In the genomic region with DNA sequence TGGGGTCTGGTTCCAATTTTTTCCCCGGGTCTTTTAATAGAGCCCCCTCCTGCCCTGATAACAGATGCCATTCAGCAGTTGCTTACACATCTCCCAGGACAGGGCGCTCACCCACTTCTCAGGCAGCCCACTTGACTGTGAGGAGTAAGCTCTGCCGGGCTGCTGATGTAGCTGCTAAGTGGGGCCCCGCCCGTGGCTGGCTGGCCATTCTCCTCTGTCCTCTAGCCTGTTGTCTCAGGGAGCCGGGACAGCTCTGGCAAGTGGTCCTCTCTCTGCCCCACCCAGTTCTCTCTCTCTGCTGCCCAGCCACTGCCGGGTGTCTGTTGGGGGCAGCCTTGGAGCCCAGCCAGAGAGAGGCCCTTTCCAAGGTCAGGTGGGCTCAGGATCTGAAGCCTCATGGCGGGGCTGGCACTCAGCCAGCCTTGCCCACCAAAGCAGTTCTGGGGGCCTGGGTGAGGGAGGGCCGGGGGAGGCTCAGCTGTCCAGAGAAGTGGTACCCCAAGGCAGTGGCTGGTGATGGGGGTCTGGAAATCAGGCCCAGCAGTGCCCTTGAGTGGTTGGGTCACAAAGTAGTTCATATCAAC, we compare ENCODE assay signal across 30 cellular contexts. TPM values are rescaled to one million over a fixed set of nuclear protein-coding genes. Genes with fewer than 3 reads are reported as not detected.
"Had no signal": no experiment of that assay in that cellular context is flagged by ENCODE, and none has a peak within 500 bp of the region (broad histone marks: within the 10 kb centered on the region; RNA-seq: fewer than 3 reads in every experiment).

No MANE protein-coding gene starts in this region.

- H3K9me3 Mint-ChIP-seq: dendritic cell treated with granulocyte-macrophage colony-stimulating factor and Interleukin-4, amounts not matched to agents 40 ng/mL and 50 ng/mL, for 4 days; endodermal cell; immature natural killer cell; natural killer cell; stimulated activated effector memory CD8-positive, alpha-beta T cell treated with anti-CD3 and anti-CD28 coated beads, Interleukin-12 subunit alpha, Interleukin-12 subunit beta, amount 100 ng/mL, for 72 hours had no signal

- H3K27ac ChIP-seq: colonic mucosa, epithelial cell of prostate, gastroesophageal sphincter, lower lobe of right lung, neutrophil, parathyroid adenoma, sigmoid colon, stomach, thyroid gland had no signal

- H3K4me3 ChIP-seq: colonic mucosa, gastroesophageal sphincter, lower lobe of right lung, sigmoid colon, stomach, thyroid gland had no signal

- ATAC-seq: esophagus mucosa; gastroesophageal sphincter; left lobe of liver; lower lobe of right lung; natural killer cell; stimulated activated effector memory CD8-positive, alpha-beta T cell treated with anti-CD3 and anti-CD28 coated beads, Interleukin-12 subunit alpha, Interleukin-12 subunit beta, amount 100 ng/mL, for 72 hours had no signal

- H3K36me3 Mint-ChIP-seq: immature natural killer cell; natural killer cell; stimulated activated effector memory CD8-positive, alpha-beta T cell treated with anti-CD3 and anti-CD28 coated beads, Interleukin-12 subunit alpha, Interleukin-12 subunit beta, amount 100 ng/mL, for 72 hours had no signal

- H3K4me1 Mint-ChIP-seq: endodermal cell; immature natural killer cell; natural killer cell; stimulated activated effector memory CD8-positive, alpha-beta T cell treated with anti-CD3 and anti-CD28 coated beads, Interleukin-12 subunit alpha, Interleukin-12 subunit beta, amount 100 ng/mL, for 72 hours had no signal

- H3K4me3 Mint-ChIP-seq: dendritic cell treated with granulocyte-macrophage colony-stimulating factor and Interleukin-4, amounts not matched to agents 40 ng/mL and 50 ng/mL, for 4 days; endodermal cell; immature natural killer cell; natural killer cell; stimulated activated effector memory CD8-positive, alpha-beta T cell treated with anti-CD3 and anti-CD28 coated beads, Interleukin-12 subunit alpha, Interleukin-12 subunit beta, amount 100 ng/mL, for 72 hours had no signal

- H3K36me3 ChIP-seq: colonic mucosa, gastroesophageal sphincter, lower lobe of right lung, neutrophil, sigmoid colon, stomach, thyroid gland had no signal

- H3K9ac ChIP-seq: parathyroid adenoma had no signal

- H3K27ac Mint-ChIP-seq: dendritic cell treated with granulocyte-macrophage colony-stimulating factor and Interleukin-4, amounts not matched to agents 40 ng/mL and 50 ng/mL, for 4 days; endodermal cell; immature natural killer cell; natural killer cell; progenitor cell of endocrine pancreas; stimulated activated effector memory CD8-positive, alpha-beta T cell treated with anti-CD3 and anti-CD28 coated beads, Interleukin-12 subunit alpha, Interleukin-12 subunit beta, amount 100 ng/mL, for 72 hours had no signal

- H3K4me1 ChIP-seq: colonic mucosa, gastroesophageal sphincter, lower lobe of right lung, parathyroid adenoma, sigmoid colon, stomach, thyroid gland had no signal

- H3K27me3 ChIP-seq: thyroid gland had no signal

- H3K9me3 ChIP-seq: colonic mucosa, gastroesophageal sphincter, lower lobe of right lung, neutrophil, sigmoid colon, stomach, thyroid gland had no signal

- DNase-seq: colonic mucosa; effector CD8-positive, alpha-beta T cell; endodermal cell; foreskin fibroblast; hypothalamus; immature natural killer cell; islet precursor cell; lower lobe of right lung; natural killer cell; sigmoid colon; stimulated activated CD4-positive, alpha-beta T cell treated with anti-CD3 and anti-CD28 coated beads, Interleukin-2, amount 100 ng/mL, for 24 hours; stimulated activated CD4-positive, alpha-beta T cell treated with anti-CD3 and anti-CD28 coated beads, Interleukin-4, amount 100 ng/mL, for 24 hours; stimulated activated naive CD4-positive, alpha-beta T cell treated with Interleukin-2 at 50 U/mL for 16 hours; stomach; thyroid gland; trophoblast cell had no signal

RNA-seq across cellular contexts. Expression of gene KCNJ4, which starts 8.9 kb away (rescaled TPM):
- total RNA-seq: colonic mucosa, esophagus mucosa, gastroesophageal sphincter, left lobe of liver, lower lobe of right lung, mononuclear cell, natural killer cell, sigmoid colon, skeletal muscle tissue, stomach, subcutaneous adipose tissue, thyroid gland, urinary bladder had no signal
- polyA plus RNA-seq: immature natural killer cell, stomach, urinary bladder had no signal

RNA-seq across cellular contexts. Expression of gene KDELR3, which starts 21.8 kb away (rescaled TPM):
- total RNA-seq: mononuclear cell had no signal
- polyA plus RNA-seq: neural cell had no signal
